22 cellular contexts compared by ENCODE assay signal in genomic region chrX:125439194-125439849, GRCh38.
"Had no signal": no experiment of that assay in that cellular context is flagged by ENCODE, and none has a peak within 500 bp of the region (broad histone marks: within the 10 kb centered on the region; RNA-seq: fewer than 3 reads in every experiment).

No MANE protein-coding gene starts in this region.

- H3K9me3 ChIP-seq: body of pancreas, heart left ventricle, mucosa of descending colon, ovary, right lobe of liver, transverse colon, vagina had no signal

- ATAC-seq: body of pancreas; foreskin keratinocyte; heart left ventricle; left lobe of liver; mucosa of descending colon; naive thymus-derived CD4-positive, alpha-beta T cell; right lobe of liver; stimulated activated naive CD8-positive, alpha-beta T cell treated with anti-CD3 and anti-CD28 coated beads, Interleukin-15, Interleukin-2, amounts not matched to agents 100 U/mL and 50 U/mL, for 24 hours had no signal

- H3K4me3 ChIP-seq: body of pancreas, coronary artery, heart left ventricle, mucosa of descending colon, ovary, right lobe of liver, smooth muscle cell, transverse colon, vagina had no signal

- H3K36me3 ChIP-seq: heart left ventricle, ovary, right lobe of liver, transverse colon, vagina had no signal

- H3K4me1 ChIP-seq: body of pancreas, foreskin keratinocyte, heart left ventricle, right lobe of liver, transverse colon, vagina had no signal

- DNase-seq: activated CD4-positive, alpha-beta T cell treated with anti-CD3 and anti-CD28 coated beads, Interleukin-2, amount 10 ng/mL, durations not matched to agents 7 days and 5 days; activated CD4-positive, CD25-positive, alpha-beta regulatory T cell; activated CD8-positive, alpha-beta memory T cell treated with anti-CD3 and anti-CD28 coated beads for 24 hours; activated naive CD8-positive, alpha-beta T cell treated with anti-CD3 and anti-CD28 coated beads for 36 hours; amygdala; body of pancreas; central memory CD4-positive, alpha-beta T cell; effector CD4-positive, alpha-beta T cell; foreskin keratinocyte; heart left ventricle; mucosa of descending colon; naive thymus-derived CD4-positive, alpha-beta T cell; ovary; right lobe of liver; stimulated activated CD4-positive, alpha-beta T cell treated with anti-CD3 and anti-CD28 coated beads, Interleukin-4, amount 100 ng/mL, for 4 hours; stimulated activated CD8-positive, alpha-beta memory T cell treated with anti-CD3 and anti-CD28 coated beads, Interleukin-4, amount 100 ng/mL, for 48 hours; stimulated activated naive CD8-positive, alpha-beta T cell treated with anti-CD3 and anti-CD28 coated beads, Interleukin-15, Interleukin-2, amounts not matched to agents 100 U/mL and 50 U/mL, for 24 hours; transverse colon had no signal

- H3K4me2 ChIP-seq: smooth muscle cell had no signal

- H3K27me3 ChIP-seq: body of pancreas, foreskin keratinocyte, heart left ventricle, ovary, right lobe of liver, transverse colon, vagina had no signal

- H3K27ac ChIP-seq: body of pancreas, coronary artery, foreskin keratinocyte, heart left ventricle, ovary, right lobe of liver, transverse colon, vagina had no signal
